15 cellular contexts compared by ENCODE assay signal in genomic region chr1:22816803-22817202, GRCh38.
DNase-seq lines count a peak whose midpoint lies in the region; FAIRE-seq and TF ChIP-seq lines count a peak whose summit lies in the region.
"Had no signal": no experiment of that assay in that cellular context is flagged by ENCODE, and none has a peak within 500 bp of the region (broad histone marks: within the 10 kb centered on the region; RNA-seq: fewer than 3 reads in every experiment).

No MANE protein-coding gene starts in this region.

- no peak overlapping the region for H4K5ac ChIP-seq in H1 (ENCODE audit: insufficient read length, low read depth, low read length)

- H3K18ac ChIP-seq in H1 (ENCODE audit: extremely low read depth, low read length): no peak overlapping the region

- DNase-seq in NCI-H146 (lab: John Stamatoyannopoulos, UW): peak; percentile 56
- DNase-seq in NCI-H146 treated with DMSO at 0.1 percent for 48 hours (lab: John Stamatoyannopoulos, UW; ENCODE audit: unreplicated experiment): no peak
- no peak for DNase-seq in RWPE1 (ENCODE audit: low spot score)
- DNase-seq in H1 (ENCODE audit: low read depth in 1 of 2, low spot score in 2 of 2): no peak
- no peak for DNase-seq in occipital lobe (lab: John Stamatoyannopoulos, UW)
- DNase-seq in adrenal gland: no peak
- DNase-seq in NCI-H774 (lab: John Stamatoyannopoulos, UW): no peak
- DNase-seq: 8988T; Calu3; CD4-positive, CD25-positive, alpha-beta regulatory T cell; DMS 273 treated with DMSO at 0.1 percent for 48 hours; H9 had no signal

- H3K14ac ChIP-seq in H1 (ENCODE audit: insufficient read length): no peak overlapping the region

- no peak overlapping the region for H2BK120ac ChIP-seq in H1 (replicated peaks; ENCODE audit: low read depth, low read length)

- FAIRE-seq in H1 (lab: Jason Lieb, UNC): no peak
- FAIRE-seq: GM12878 had no signal

- TF ChIP-seq POLR2A in H1 (IDR thresholded peaks at IDR 0.05; ENCODE audit: control extremely low read depth in 1 of 2, low read depth in 2 of 2, low read length in 2 of 2) (no peak), adrenal gland (IDR thresholded peaks at IDR 0.05) (no peak)

- H3K79me2 ChIP-seq in H1 (ENCODE audit: control insufficient read depth in 1 of 2, insufficient read depth in 2 of 2, low read length in 2 of 2): no peaks in the 10 kb centered on the region

- H3K9me3 ChIP-seq in H1 (ENCODE audit: insufficient read depth in 2 of 2, low read depth in 1 of 2, low read length in 1 of 2) (no peaks in the 10 kb centered on the region), adrenal gland (replicated peaks in 1 of 3) (no peaks in the 10 kb centered on the region)
- H3K9me3 ChIP-seq: BLaER1 treated with 17β-estradiol and CSF1 and Interleukin-3, amounts not matched to agents 10 nM and 100 nM had no signal

- no peak overlapping the region for H4K8ac ChIP-seq in H1 (ENCODE audit: extremely low read depth, insufficient read depth, low read length)

- no peak overlapping the region for H4K91ac ChIP-seq in H1 (replicated peaks; ENCODE audit: insufficient read length, low read length)

- no peak overlapping the region for H2BK20ac ChIP-seq in H1 (ENCODE audit: low read length)

- H3K23me2 ChIP-seq in H1 (ENCODE audit: low read depth, low read length): no peaks in the 10 kb centered on the region; the same call in 1 of the 2 replicates

- H3K4me1 ChIP-seq in H1 (replicated peaks in 1 of 4; ENCODE audit: control insufficient read depth in 3 of 4, insufficient read depth in 4 of 4, low read length in 3 of 4) (no peaks in the 10 kb centered on the region), adrenal gland (replicated peaks in 1 of 2) (peaks cover 0 to 7% of the 10 kb centered on the region in 2 donors)

- H4K20me1 ChIP-seq in H1 (replicated peaks in 1 of 2; ENCODE audit: control insufficient read depth in 1 of 2, insufficient read depth in 2 of 2, low read length in 2 of 2): no peaks in the 10 kb centered on the region

- H3K4me3 ChIP-seq in H1 (ENCODE audit: extremely low read depth in 1 of 4, insufficient read depth in 2 of 4, low read depth in 3 of 4, low read length in 4 of 4) (no peak overlapping the region), adrenal gland (no peak overlapping the region)
- H3K4me3 ChIP-seq: BLaER1 treated with 17β-estradiol and CSF1 and Interleukin-3, amounts not matched to agents 10 nM and 100 nM; GM12878; GM23338 had no signal

- CTCF ChIA-PET in RWPE1 (lab: Yijun Ruan, JAX): no interaction called here
- CTCF ChIA-PET in H1 (lab: Charles Lee; ENCODE audit: partially characterized antibody): interaction anchor here (0.8 to 3.7 kb wide), 8 partner anchors 8 to 113 kb away, joined by 3 to 18 read pairs (median 6); no protein-coding TSS in a partner anchor

- H2AFZ ChIP-seq in H1 (ENCODE audit: low read length): no peak overlapping the region
- H2AFZ ChIP-seq: GM23338 had no signal

- H3K27me3 ChIP-seq in H1 (replicated peaks in 1 of 4; ENCODE audit: control insufficient read depth in 3 of 4, extremely low read depth in 1 of 4, insufficient read depth in 3 of 4, low read length in 3 of 4): no peaks in the 10 kb centered on the region
- no peaks in the 10 kb centered on the region for H3K27me3 ChIP-seq in adrenal gland
- H3K27me3 ChIP-seq: BLaER1 treated with 17β-estradiol and CSF1 and Interleukin-3, amounts not matched to agents 10 nM and 100 nM had no signal

- no peak overlapping the region for H3K23ac ChIP-seq in H1 (ENCODE audit: insufficient read length)

- H3K36me3 ChIP-seq in H1 (ENCODE audit: control insufficient read depth in 2 of 4, insufficient read depth in 4 of 4, low read length in 3 of 4) (no peaks in the 10 kb centered on the region), adrenal gland (replicated peaks in 1 of 2) (no peaks in the 10 kb centered on the region)
- H3K36me3 ChIP-seq: BLaER1 treated with 17β-estradiol and CSF1 and Interleukin-3, amounts not matched to agents 10 nM and 100 nM had no signal

- no peak overlapping the region for H3K4ac ChIP-seq in H1 (replicated peaks; ENCODE audit: insufficient read length, low read depth, low read length)

- H3K79me1 ChIP-seq in H1 (ENCODE audit: low read depth, low read length): peaks cover 2% of the 10 kb centered on the region; the same call in 1 of the 2 replicates

- no peak overlapping the region for H2BK12ac ChIP-seq in H1 (ENCODE audit: low read depth, low read length)

- H3K27ac ChIP-seq in RWPE1 (peak overlapping the region; percentile 16), H1 (ENCODE audit: low read depth, low read length) (no peak overlapping the region), adrenal gland (no peak overlapping the region)
- H3K27ac ChIP-seq: BLaER1 treated with 17β-estradiol and CSF1 and Interleukin-3, amounts not matched to agents 10 nM and 100 nM had no signal

- no peak overlapping the region for H3K4me2 ChIP-seq in H1 (ENCODE audit: insufficient read depth in 1 of 2, low read depth in 2 of 2, low read length in 2 of 2)
- H3K4me2 ChIP-seq: BLaER1 treated with 17β-estradiol and CSF1 and Interleukin-3, amounts not matched to agents 10 nM and 100 nM; GM23338 had no signal

- WGBS in H1 (ENCODE audit: extremely low coverage in 1 of 2, insufficient coverage in 1 of 2, insufficient read length in 1 of 2, insufficient replicate concordance in 2 of 2, low coverage in 1 of 2, low lambda C conversion rate in 2 of 2, missing lambda C conversion rate in 1 of 2), 2 experiments: 89% methylated on average over 5 of the region's 5 CpGs; no CpG with 5 or more reads in 1 of the 2 experiments
- WGBS in adrenal gland, 4 donors: 92 to 98% (median 94%) methylated on average over 5 of the region's 5 CpGs

- H2BK5ac ChIP-seq in H1 (ENCODE audit: low read depth, low read length): 0 out of 2 replicates have a peak overlapping the region, but pooled peaks have one; percentile 73

- no peak for TF ChIP-seq CTCF in RWPE1 (conservative IDR thresholded peaks at IDR 0.05; ENCODE audit: low read depth)
- no peak for TF ChIP-seq CTCF in H1 (IDR thresholded peaks at IDR 0.05; ENCODE audit: control extremely low read depth in 1 of 3, insufficient read depth in 1 of 3, low read depth in 1 of 3, low read length in 3 of 3)
- no peak for TF ChIP-seq CTCF in adrenal gland (IDR thresholded peaks at IDR 0.05)

- H3K56ac ChIP-seq in H1 (replicated peaks; ENCODE audit: insufficient read length, low read depth, low read length): no peak overlapping the region

- no peak overlapping the region for H3K9ac ChIP-seq in H1 (replicated peaks in 1 of 4; ENCODE audit: extremely low read depth in 1 of 4, low read depth in 3 of 4, low read length in 3 of 4)
- H3K9ac ChIP-seq: BLaER1 treated with 17β-estradiol and CSF1 and Interleukin-3, amounts not matched to agents 10 nM and 100 nM had no signal

- TF ChIP-seq RAD21 in H1 (IDR thresholded peaks at IDR 0.05 in 1 of 2, conservative IDR thresholded peaks at IDR 0.05 in 1 of 2; ENCODE audit: low read depth in 2 of 2, low read length in 2 of 2): no peak

- intact Hi-C loops in adrenal gland (cut with DNase I): no loop called here

- no peak overlapping the region for H2BK15ac ChIP-seq in H1 (ENCODE audit: low read length)

- no peak overlapping the region for H2AK5ac ChIP-seq in H1 (ENCODE audit: low read depth, low read length)

- POLR2A ChIA-PET in RWPE1 (lab: Yijun Ruan, JAX; ENCODE audit: low non-redundant PET) (no interaction called here), H1 (lab: Charles Lee; ENCODE audit: partially characterized antibody) (interaction anchor here (1.4 kb wide), 1 partner anchor 10 kb away, joined by 7 read pairs; no protein-coding TSS in a partner anchor)

- TF ChIP-seq EP300 in H1 (IDR thresholded peaks at IDR 0.05; ENCODE audit: borderline replicate concordance in 1 of 2, low read depth in 2 of 2, low read length in 2 of 2): no peak

TF ChIP-seq in H1, 55 proteins besides CTCF, POLR2A, EP300 and RAD21:
- TF ChIP-seq SP1 (IDR thresholded peaks at IDR 0.05; ENCODE audit: low read depth, low read length): no peak
- TF ChIP-seq NANOG (IDR thresholded peaks at IDR 0.05; ENCODE audit: insufficient read depth, low read depth, low read length, poor library complexity, severe bottlenecking): no peak
- no peak for TF ChIP-seq TBP (IDR thresholded peaks at IDR 0.05; ENCODE audit: low read depth, low read length)
- TF ChIP-seq PHF8 (conservative IDR thresholded peaks at IDR 0.05; ENCODE audit: low read depth, low read length): no peak
- no peak for TF ChIP-seq JUND (IDR thresholded peaks at IDR 0.05; ENCODE audit: low read length)
